In the genomic region with DNA sequence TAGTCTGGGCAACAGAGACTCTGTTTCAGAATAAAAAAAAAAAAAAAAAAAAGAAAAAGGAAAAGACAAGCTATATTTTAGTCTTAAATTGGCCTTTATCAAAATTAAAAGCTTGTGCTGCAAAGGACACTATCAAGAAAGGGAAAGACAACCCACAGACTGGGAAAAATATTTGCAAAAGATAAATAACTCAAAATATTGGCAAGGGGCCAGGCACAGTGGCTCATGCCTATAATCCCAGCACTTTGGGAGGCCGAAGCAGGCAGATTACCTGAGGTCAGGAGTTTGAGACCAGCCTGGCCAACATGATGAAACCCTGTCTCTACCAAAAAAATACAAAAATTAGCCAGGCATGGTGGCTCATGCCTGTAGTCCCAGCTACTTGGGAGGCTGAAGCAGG, we compare ENCODE assay signal across 8 cellular contexts. TPM values are rescaled to one million over a fixed set of nuclear protein-coding genes. Genes with fewer than 3 reads are reported as not detected.
DNase-seq lines count a peak whose midpoint lies in the region; ATAC-seq, FAIRE-seq and TF ChIP-seq lines count a peak whose summit lies in the region.
"Not testable (repeated sequence)": the region's sequence is repeated elsewhere in the genome, so short reads cannot be mapped to it uniquely, and the experiment has no call there.

No MANE protein-coding gene starts in this region.

- not testable (repeated sequence) for H3K9me1 ChIP-seq in K562 (ENCODE audit: control insufficient read depth, insufficient read depth, low read length)

- WGBS in A549 (ENCODE audit: missing lambda C conversion rate) = 92% methylated on average over 1 of the region's 1 CpG
- WGBS in K562 (ENCODE audit: insufficient coverage, low coverage, missing lambda C conversion rate) = 25% methylated on average over 1 of the region's 1 CpG

- H3K27me3 ChIP-seq in PC-3 (ENCODE audit: low read length); K562 (ENCODE audit: control insufficient read depth in 2 of 2, insufficient read depth in 2 of 2, low read length in 2 of 2); left ventricle myocardium inferior (ENCODE audit: low read depth); neutrophil; gastrocnemius medialis: not testable (repeated sequence)

- CTCF ChIA-PET in A549 (lab: Yijun Ruan, JAX) = interaction anchor here (0.8 to 2.4 kb wide), 3 partner anchors 10 to 76 kb away, joined by 3 to 10 read pairs (median 4); no protein-coding TSS in a partner anchor
- CTCF ChIA-PET in PC-3 (lab: Charles Lee) = interaction anchor here (0.6 to 0.7 kb wide), 4 partner anchors 76 to 1877 kb away, joined by 5 to 12 read pairs (median 6); no protein-coding TSS in a partner anchor
- CTCF ChIA-PET in K562 (lab: Yijun Ruan, JAX; ENCODE audit: low intra/inter-chr PET ratio) = not testable (repeated sequence)

- H3K36me3 ChIP-seq in PC-3 (ENCODE audit: low read depth, low read length) = peaks cover 55% of the 10 kb centered on the region
- peaks cover 60% of the 10 kb centered on the region for H3K36me3 ChIP-seq in K562 (ENCODE audit: control insufficient read depth, insufficient read depth, low read length)
- peaks cover 10% of the 10 kb centered on the region for H3K36me3 ChIP-seq in left ventricle myocardium inferior
- H3K36me3 ChIP-seq in neutrophil = peaks cover 14% of the 10 kb centered on the region
- H3K36me3 ChIP-seq in gastrocnemius medialis = not testable (repeated sequence)

- H3K27ac ChIP-seq in A549; PC-3 (ENCODE audit: low read length); K562 (ENCODE audit: extremely low read depth, low read depth, low read length): not testable (repeated sequence)
- H3K27ac ChIP-seq in epithelial cell of prostate (peak overlapping the region; percentile 58), left ventricle myocardium inferior (replicated peaks) (peak overlapping the region; percentile 31), neutrophil (peak overlapping the region; percentile 82), gastrocnemius medialis (peak overlapping the region; percentile 93 to 97 (median 95))

- not testable (repeated sequence) for TF ChIP-seq RAD21 in A549 (conservative IDR thresholded peaks at IDR 0.05 in 1 of 2, IDR thresholded peaks at IDR 0.05 in 1 of 2); Ishikawa (IDR thresholded peaks at IDR 0.05; ENCODE audit: low read depth); K562 (CRISPR knock-in tag; conservative IDR thresholded peaks at IDR 0.05 in 1 of 2, IDR thresholded peaks at IDR 0.05 in 1 of 2)

- H3K4me2 ChIP-seq in A549; PC-3 (ENCODE audit: low read length); K562 (ENCODE audit: insufficient read depth, low read length): not testable (repeated sequence)

- not testable (repeated sequence) for H3K9ac ChIP-seq in PC-3 (ENCODE audit: low read length); K562 (ENCODE audit: insufficient read depth in 1 of 2, low read depth in 2 of 2, low read length in 2 of 2)

- peaks cover 56% of the 10 kb centered on the region for H4K20me1 ChIP-seq in PC-3 (ENCODE audit: low read length)
- not testable (repeated sequence) for H4K20me1 ChIP-seq in K562 (replicated peaks; ENCODE audit: control insufficient read depth, insufficient read depth, low read length)

- peaks cover 83% of the 10 kb centered on the region for H3K79me2 ChIP-seq in PC-3 (ENCODE audit: low read length)
- peaks cover 70% of the 10 kb centered on the region for H3K79me2 ChIP-seq in K562 (ENCODE audit: control insufficient read depth, insufficient read depth, low read length)

- in situ Hi-C loops in K562 (cut with MboI); gastrocnemius medialis (cut with MboI; ENCODE audit: low sequenced_read_pairs in 4 of 4): not testable (repeated sequence)

- not testable (repeated sequence) for TF ChIP-seq EP300 in A549 (IDR thresholded peaks at IDR 0.05); Ishikawa (IDR thresholded peaks at IDR 0.05; ENCODE audit: borderline replicate concordance); K562 (IDR thresholded peaks at IDR 0.05; ENCODE audit: low read length)

- FAIRE-seq in A549 (lab: Jason Lieb, UNC); K562 (lab: Jason Lieb, UNC): not testable (repeated sequence)

- H3K4me1 ChIP-seq in A549 (peaks cover 51% of the 10 kb centered on the region), K562 (replicated peaks in 1 of 2; ENCODE audit: control insufficient read depth in 2 of 2, insufficient read depth in 2 of 2, low read length in 2 of 2) (peaks cover 8 to 37% of the 10 kb centered on the region in 2 experiments; a peak in 4 of 5 replicates), left ventricle myocardium inferior (peaks cover 87% of the 10 kb centered on the region), neutrophil (ENCODE audit: control insufficient read depth in 1 of 2, insufficient read depth in 1 of 2, low read depth in 1 of 2, low read length in 1 of 2) (peaks cover 23 to 52% of the 10 kb centered on the region in 2 experiments), gastrocnemius medialis (peaks cover 71 to 72% of the 10 kb centered on the region in 2 donors)
- not testable (repeated sequence) for H3K4me1 ChIP-seq in PC-3 (ENCODE audit: insufficient read depth, low read length)

- H3K9me2 ChIP-seq in PC-3 (replicated peaks; ENCODE audit: low read length) = not testable (repeated sequence)

- H2AFZ ChIP-seq in PC-3 (ENCODE audit: low read length); K562 (ENCODE audit: low read depth, low read length): not testable (repeated sequence)

- not testable (repeated sequence) for DNase-seq in A549 (ENCODE audit: low read depth in 1 of 2, low spot score in 1 of 2); K562 (ENCODE audit: extremely low read depth in 1 of 4, low spot score in 3 of 4); epithelial cell of prostate (ENCODE audit: low read depth, low spot score); left ventricle myocardium inferior; gastrocnemius medialis
- DNase-seq in PC-3 = peak; percentile 44

- not testable (repeated sequence) for TF ChIP-seq CTCF in A549 (IDR thresholded peaks at IDR 0.05); PC-3 (conservative IDR thresholded peaks at IDR 0.05; ENCODE audit: low read depth, low read length); K562 (IDR thresholded peaks at IDR 0.05 in 2 of 3, conservative IDR thresholded peaks at IDR 0.05 in 1 of 3; ENCODE audit: insufficient read depth in 2 of 3, low read depth in 1 of 3, low read length in 3 of 3); left ventricle myocardium inferior (IDR thresholded peaks at IDR 0.05; ENCODE audit: borderline replicate concordance); neutrophil (IDR thresholded peaks at IDR 0.05); gastrocnemius medialis (IDR thresholded peaks at IDR 0.05 in 4 of 5, conservative IDR thresholded peaks at IDR 0.05 in 1 of 5)

- intact Hi-C loops in PC-3 (cut with micrococcal nuclease); K562 (cut with micrococcal nuclease); left ventricle myocardium inferior (cut with micrococcal nuclease); gastrocnemius medialis (cut with DNase I; ENCODE audit: low total_unique reads): not testable (repeated sequence)

- not testable (repeated sequence) for TF ChIP-seq POLR2A in A549 (IDR thresholded peaks at IDR 0.05; ENCODE audit: low read length); K562 (conservative IDR thresholded peaks at IDR 0.05); gastrocnemius medialis (IDR thresholded peaks at IDR 0.05)

- not testable (repeated sequence) for H3K4me3 ChIP-seq in A549; PC-3 (ENCODE audit: low read length); K562; left ventricle myocardium inferior; neutrophil (ENCODE audit: low read depth in 1 of 2, low read length in 1 of 2); gastrocnemius medialis

- not testable (repeated sequence) for BruUV-seq in PC-3 (replicated peaks; lab: Mats Ljungman, UMichigan); K562 (replicated peaks; lab: Mats Ljungman, UMichigan)

- ATAC-seq in A549, PC-3, K562, gastrocnemius medialis: not testable (repeated sequence)

- POLR2A ChIA-PET in A549 (lab: Yijun Ruan, JAX) (interaction anchor here (0.6 kb wide), 1 partner anchor 14 kb away, joined by 4 read pairs; no protein-coding TSS in a partner anchor), PC-3 (lab: Charles Lee; ENCODE audit: unreplicated experiment) (interaction anchor here (0.6 kb wide), 4 partner anchors 28 to 1537 kb away, joined by 3 to 9 read pairs (median 4); no protein-coding TSS in a partner anchor), K562 (lab: Yijun Ruan, JAX) (interaction anchor here (1.3 to 4.5 kb wide), 4 partner anchors 8 to 20 kb away, joined by 3 to 20 read pairs (median 12); no protein-coding TSS in a partner anchor)

- H3K9me3 ChIP-seq in A549; PC-3 (ENCODE audit: low read length); K562 (replicated peaks; ENCODE audit: control insufficient read depth, insufficient read depth, low read depth, low read length); left ventricle myocardium inferior (replicated peaks); neutrophil; gastrocnemius medialis: not testable (repeated sequence)

- peaks cover 19% of the 10 kb centered on the region for H3F3A ChIP-seq in PC-3 (ENCODE audit: low read length, unreplicated experiment)

RNA-seq across cellular contexts. Expression of a gene that starts 34.3 kb away (rescaled TPM):
- polyA plus RNA-seq in A549 (2011; rRNA removed) (101 and 112 TPM in 2 replicates), A549 (2017; fragmentation: RNase III; extraction: RNeasy Plus Mini Kit Qiagen cat#74134 plus additional on column Dnase treatment) (111 to 119 TPM (median 112 TPM) in 3 replicates), K562 (2011; rRNA removed) (138 and 154 TPM in 2 replicates), K562 (2014; fragmentation: Illumina TruSeq; extraction: Trizol) (111 and 117 TPM in 2 replicates), K562 (2014; fragmentation: Nextera tagmentation; extraction: Ambion mirVana) (10 to 100 TPM; 29.8 to 53.6 TPM), K562 (2014; rRNA removed) (65.6 and 72.8 TPM in 2 replicates)
- 42.5 and 49.4 TPM in 2 replicates for polyA plus RNA-seq in A549 (2012; cell fraction: cytosol; rRNA removed)
- polyA plus RNA-seq in A549 (2012; cell fraction: nucleus; rRNA removed) = 139 and 188 TPM in 2 replicates
- polyA minus RNA-seq in A549 (2011; rRNA and poly(A)+ RNA removed) = 89.4 and 90.1 TPM in 2 replicates
- total RNA-seq in PC-3 (2014; rRNA removed) (382 and 445 TPM in 2 replicates), K562 (2014; rRNA removed) (72.0 and 77.3 TPM in 2 replicates), K562 (2014; rRNA removed; fragmentation: Illumina TruSeq; extraction: Trizol) (76.4 and 81.4 TPM in 2 replicates), K562 (2015; rRNA removed; fragmentation: Illumina TruSeq; extraction: Trizol) (84.3 and 87.0 TPM in 2 replicates), K562 (2021) (180 and 186 TPM in 2 replicates), left ventricle myocardium inferior (227 TPM), gastrocnemius medialis (100 to 1,000 TPM; 129 to 299 (median 210) TPM)
- 187 and 268 TPM in 2 replicates for total RNA-seq in K562 (2011; cell fraction: chromatin; rRNA removed; ENCODE audit: low replicate concordance)
- 123 and 137 TPM in 2 replicates for total RNA-seq in K562 (2011; cell fraction: nucleolus; rRNA removed)
- 175 and 236 TPM in 2 replicates for total RNA-seq in K562 (2011; cell fraction: nucleoplasm; rRNA removed)
- polyA plus RNA-seq in K562 (2011; cell fraction: cytosol; rRNA removed) = 76.8 and 89.4 TPM in 2 replicates
- polyA plus RNA-seq in K562 (2011; cell fraction: nucleus; rRNA removed) = 176 and 196 TPM in 2 replicates
- polyA plus RNA-seq in K562 (2012) = 110 TPM in 2 replicates
- 163 and 186 TPM in 2 replicates for polyA minus RNA-seq in K562 (2011; rRNA and poly(A)+ RNA removed)
- polyA minus RNA-seq in K562 (2011; cell fraction: cytosol; rRNA and poly(A)+ RNA removed) = 91.8 and 115 TPM in 2 replicates
- polyA minus RNA-seq in K562 (2011; cell fraction: nucleus; rRNA and poly(A)+ RNA removed) = 133 and 174 TPM in 2 replicates
